18 cellular contexts compared by ENCODE assay signal in the genomic region with DNA sequence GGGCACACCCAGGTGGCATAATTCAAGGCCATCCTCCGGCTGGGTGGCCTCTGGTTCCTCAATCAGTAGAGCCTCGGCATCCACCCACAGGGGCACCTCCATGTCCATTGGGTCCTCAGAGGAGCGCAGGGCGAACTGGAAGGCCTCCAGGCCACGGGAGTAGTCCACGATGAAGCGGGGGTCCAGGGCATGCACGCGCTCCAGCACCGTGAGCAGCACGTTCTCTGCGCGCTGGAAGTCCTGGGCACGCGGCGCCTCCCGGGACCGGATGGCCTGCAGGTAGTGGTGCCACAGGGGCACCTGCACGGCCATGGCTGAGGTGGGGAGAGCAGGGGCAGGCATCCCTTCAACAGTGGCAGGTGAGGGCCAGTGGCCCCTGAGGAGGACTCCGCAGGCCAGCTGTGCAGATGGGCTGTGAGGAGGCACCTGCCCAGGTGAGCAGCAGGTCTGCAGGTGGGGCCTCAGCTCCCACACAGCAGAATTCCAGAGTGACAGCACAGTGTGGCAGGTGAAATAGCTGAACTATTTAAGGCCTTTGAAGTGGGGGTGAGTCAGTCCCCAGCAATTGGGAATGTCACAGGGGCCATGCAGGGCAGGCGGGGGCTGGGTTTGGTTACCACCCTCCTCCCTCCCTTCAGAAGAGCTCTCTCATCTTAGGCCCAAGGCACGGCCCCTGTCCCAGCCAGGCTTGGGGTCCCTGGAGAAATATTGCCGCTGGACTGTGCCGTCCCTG. TPM values are rescaled to one million over a fixed set of nuclear protein-coding genes. Genes with fewer than 3 reads are reported as not detected.
DNase-seq lines count a peak whose midpoint lies in the region; ATAC-seq, FAIRE-seq and TF ChIP-seq lines count a peak whose summit lies in the region.
"Had no signal": no experiment of that assay in that cellular context is flagged by ENCODE, and none has a peak within 500 bp of the region (broad histone marks: within the 10 kb centered on the region; RNA-seq: fewer than 3 reads in every experiment).

A gene (minus strand): TSS at position 501 of the 733 bp plus-strand sequence. CDS start 159 bp downstream, at position 342.

- no peaks in the 10 kb centered on the region for H3K9me3 ChIP-seq in A549
- no peaks in the 10 kb centered on the region for H3K9me3 ChIP-seq in endocrine pancreas (ENCODE audit: control insufficient read depth, low read length)
- H3K9me3 ChIP-seq in lung (ENCODE audit: control insufficient read depth in 2 of 2, insufficient read depth in 1 of 2, low read length in 1 of 2): no peaks in the 10 kb centered on the region
- H3K9me3 ChIP-seq: ascending aorta had no signal

- no peak for TF ChIP-seq EP300 in A549 (IDR thresholded peaks at IDR 0.05)

- peaks cover 21% of the 10 kb centered on the region for H3K4me1 ChIP-seq in A549
- no peaks in the 10 kb centered on the region for H3K4me1 ChIP-seq in endocrine pancreas (ENCODE audit: control insufficient read depth, insufficient read depth, low read length)
- H3K4me1 ChIP-seq in lung (ENCODE audit: control insufficient read depth in 2 of 2, insufficient read depth in 2 of 2, low read length in 2 of 2): peaks cover 0 to 19% of the 10 kb centered on the region in 2 donors
- H3K4me1 ChIP-seq: ascending aorta had no signal

- ATAC-seq in A549 (no peak), lung (ENCODE audit: insufficient read depth, low FRiP score) (peak; percentile 44), HG03342 (IDR thresholded peaks at IDR 0.05; ENCODE audit: unreplicated experiment) (no peak), GM19035 (IDR thresholded peaks at IDR 0.05; ENCODE audit: unreplicated experiment) (no peak)
- ATAC-seq: activated CD8-positive, alpha-beta T cell treated with anti-CD3 and anti-CD28 coated beads, Interleukin-2, amount 10 ng/mL, durations not matched to agents 7 days and 5 days; stimulated activated naive CD8-positive, alpha-beta T cell treated with anti-CD3 and anti-CD28 coated beads, Interleukin-15, Interleukin-2, amounts not matched to agents 100 U/mL and 50 U/mL, for 24 hours had no signal

- TF ChIP-seq RAD21 in A549 (conservative IDR thresholded peaks at IDR 0.05 in 1 of 2, IDR thresholded peaks at IDR 0.05 in 1 of 2): no peak

- 68% methylated on average over 13 of the region's 24 CpGs for WGBS in A549 (ENCODE audit: missing lambda C conversion rate)
- WGBS in lung, 2 donors: 83 to 88% methylated on average over 24 of the region's 24 CpGs

- DNase-seq in A549 (ENCODE audit: low read depth in 1 of 2, low spot score in 1 of 2): no peak
- peak; percentile 29 for DNase-seq in HK-2 (ENCODE audit: unreplicated experiment)
- peak; percentile 62 for DNase-seq in lung (ENCODE audit: low spot score)
- DNase-seq in activated CD4-positive, alpha-beta T cell treated with anti-CD3 and anti-CD28 coated beads for 1 hour: no peak
- no peak for DNase-seq in central memory CD4-positive, alpha-beta T cell
- DNase-seq: activated CD8-positive, alpha-beta T cell treated with anti-CD3 and anti-CD28 coated beads, Interleukin-2, amount 10 ng/mL, durations not matched to agents 7 days and 5 days; activated effector memory CD4-positive, alpha-beta T cell treated with anti-CD3 and anti-CD28 coated beads, Interleukin-2, amount 50 U/mL, for 16 hours; dermis blood vessel endothelial cell; DMS 273 treated with DMSO at 0.1 percent for 48 hours; midbrain; stimulated activated naive CD8-positive, alpha-beta T cell treated with anti-CD3 and anti-CD28 coated beads, Interleukin-15, Interleukin-2, amounts not matched to agents 100 U/mL and 50 U/mL, for 24 hours had no signal

- peak within 1 kb of the TSS in 1 of 2 experiments; percentile 33; a peak in 1 of 6 replicates for H3K27ac ChIP-seq in A549
- H3K27ac ChIP-seq in lung (ENCODE audit: low read depth in 1 of 2, low read length in 1 of 2): peak within 1 kb of the TSS in 1 of 2 donors; percentile 48
- H3K27ac ChIP-seq: ascending aorta, SK-N-MC had no signal

- H3K27me3 ChIP-seq in endocrine pancreas (ENCODE audit: control insufficient read depth, insufficient read depth, low read length) (no peaks in the 10 kb centered on the region), lung (ENCODE audit: control insufficient read depth, insufficient read depth) (no peaks in the 10 kb centered on the region)
- H3K27me3 ChIP-seq: ascending aorta had no signal

- H3K4me2 ChIP-seq in A549: 0 out of 3 replicates have a peak within 1 kb of the TSS, but pooled peaks have one; percentile 6
- H3K4me2 ChIP-seq: smooth muscle cell had no signal

- no peak for FAIRE-seq in A549 (lab: Jason Lieb, UNC)

- CTCF ChIA-PET in A549 (lab: Yijun Ruan, JAX): interaction anchor here (8.6 kb wide), 1 partner anchor 18 kb away, joined by 43 read pairs; no protein-coding TSS in a partner anchor

- H3K4me3 ChIP-seq in A549: no peak within 1 kb of the TSS
- H3K4me3 ChIP-seq in endocrine pancreas (ENCODE audit: control insufficient read depth, insufficient read depth, low read length): peak within 1 kb of the TSS; percentile 48
- peak within 1 kb of the TSS; percentile 15 for H3K4me3 ChIP-seq in lung
- H3K4me3 ChIP-seq: ascending aorta, SK-N-MC, smooth muscle cell had no signal

- no peak within 1 kb of the TSS for H3K9ac ChIP-seq in endocrine pancreas (ENCODE audit: control insufficient read depth, insufficient read depth, low read length)

- TF ChIP-seq CTCF in A549 (IDR thresholded peaks at IDR 0.05) (no peak), lung (IDR thresholded peaks at IDR 0.05; ENCODE audit: control extremely low read depth, extremely low read depth) (no peak)

- no peaks in the 10 kb centered on the region for H3K36me3 ChIP-seq in endocrine pancreas (ENCODE audit: control insufficient read depth, insufficient read depth, low read length)
- H3K36me3 ChIP-seq in lung (ENCODE audit: control insufficient read depth in 2 of 2, insufficient read depth in 2 of 2, low read length in 2 of 2): no peaks in the 10 kb centered on the region
- H3K36me3 ChIP-seq: ascending aorta had no signal

- POLR2A ChIA-PET in A549 (lab: Yijun Ruan, JAX): no interaction called here

- no peak for TF ChIP-seq POLR2A in A549 (IDR thresholded peaks at IDR 0.05; ENCODE audit: low read length)

TF ChIP-seq in A549, 52 proteins besides CTCF, POLR2A, EP300 and RAD21 (continues in another document):
- TF ChIP-seq HOXB13 (CRISPR knock-in tag; IDR thresholded peaks at IDR 0.05; ENCODE audit: low read depth) (no peak), RCOR1 (IDR thresholded peaks at IDR 0.05; ENCODE audit: low read depth, low read length) (no peak), CHD4 (IDR thresholded peaks at IDR 0.05; ENCODE audit: borderline replicate concordance) (no peak), JUNB (IDR thresholded peaks at IDR 0.05) (no peak), PHF8 (IDR thresholded peaks at IDR 0.05; ENCODE audit: borderline replicate concordance, low read depth) (no peak), FOSL2 (IDR thresholded peaks at IDR 0.05) (no peak), FOSL2 (CRISPR knock-in tag; IDR thresholded peaks at IDR 0.05) (no peak), ZNF302 (CRISPR knock-in tag; IDR thresholded peaks at IDR 0.05) (no peak)
- TF ChIP-seq, protein P1, sequence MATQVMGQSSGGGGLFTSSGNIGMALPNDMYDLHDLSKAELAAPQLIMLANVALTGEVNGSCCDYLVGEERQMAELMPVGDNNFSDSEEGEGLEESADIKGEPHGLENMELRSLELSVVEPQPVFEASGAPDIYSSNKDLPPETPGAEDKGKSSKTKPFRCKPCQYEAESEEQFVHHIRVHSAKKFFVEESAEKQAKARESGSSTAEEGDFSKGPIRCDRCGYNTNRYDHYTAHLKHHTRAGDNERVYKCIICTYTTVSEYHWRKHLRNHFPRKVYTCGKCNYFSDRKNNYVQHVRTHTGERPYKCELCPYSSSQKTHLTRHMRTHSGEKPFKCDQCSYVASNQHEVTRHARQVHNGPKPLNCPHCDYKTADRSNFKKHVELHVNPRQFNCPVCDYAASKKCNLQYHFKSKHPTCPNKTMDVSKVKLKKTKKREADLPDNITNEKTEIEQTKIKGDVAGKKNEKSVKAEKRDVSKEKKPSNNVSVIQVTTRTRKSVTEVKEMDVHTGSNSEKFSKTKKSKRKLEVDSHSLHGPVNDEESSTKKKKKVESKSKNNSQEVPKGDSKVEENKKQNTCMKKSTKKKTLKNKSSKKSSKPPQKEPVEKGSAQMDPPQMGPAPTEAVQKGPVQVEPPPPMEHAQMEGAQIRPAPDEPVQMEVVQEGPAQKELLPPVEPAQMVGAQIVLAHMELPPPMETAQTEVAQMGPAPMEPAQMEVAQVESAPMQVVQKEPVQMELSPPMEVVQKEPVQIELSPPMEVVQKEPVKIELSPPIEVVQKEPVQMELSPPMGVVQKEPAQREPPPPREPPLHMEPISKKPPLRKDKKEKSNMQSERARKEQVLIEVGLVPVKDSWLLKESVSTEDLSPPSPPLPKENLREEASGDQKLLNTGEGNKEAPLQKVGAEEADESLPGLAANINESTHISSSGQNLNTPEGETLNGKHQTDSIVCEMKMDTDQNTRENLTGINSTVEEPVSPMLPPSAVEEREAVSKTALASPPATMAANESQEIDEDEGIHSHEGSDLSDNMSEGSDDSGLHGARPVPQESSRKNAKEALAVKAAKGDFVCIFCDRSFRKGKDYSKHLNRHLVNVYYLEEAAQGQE (IDR thresholded peaks at IDR 0.05): no peak
- TF ChIP-seq, protein P2, sequence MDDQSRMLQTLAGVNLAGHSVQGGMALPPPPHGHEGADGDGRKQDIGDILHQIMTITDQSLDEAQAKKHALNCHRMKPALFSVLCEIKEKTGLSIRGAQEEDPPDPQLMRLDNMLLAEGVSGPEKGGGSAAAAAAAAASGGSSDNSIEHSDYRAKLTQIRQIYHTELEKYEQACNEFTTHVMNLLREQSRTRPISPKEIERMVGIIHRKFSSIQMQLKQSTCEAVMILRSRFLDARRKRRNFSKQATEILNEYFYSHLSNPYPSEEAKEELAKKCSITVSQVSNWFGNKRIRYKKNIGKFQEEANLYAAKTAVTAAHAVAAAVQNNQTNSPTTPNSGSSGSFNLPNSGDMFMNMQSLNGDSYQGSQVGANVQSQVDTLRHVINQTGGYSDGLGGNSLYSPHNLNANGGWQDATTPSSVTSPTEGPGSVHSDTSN (IDR thresholded peaks at IDR 0.05): no peak
- TF ChIP-seq, protein P3, sequence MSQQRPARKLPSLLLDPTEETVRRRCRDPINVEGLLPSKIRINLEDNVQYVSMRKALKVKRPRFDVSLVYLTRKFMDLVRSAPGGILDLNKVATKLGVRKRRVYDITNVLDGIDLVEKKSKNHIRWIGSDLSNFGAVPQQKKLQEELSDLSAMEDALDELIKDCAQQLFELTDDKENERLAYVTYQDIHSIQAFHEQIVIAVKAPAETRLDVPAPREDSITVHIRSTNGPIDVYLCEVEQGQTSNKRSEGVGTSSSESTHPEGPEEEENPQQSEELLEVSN (IDR thresholded peaks at IDR 0.05; ENCODE audit: borderline replicate concordance, low read depth): no peak

RNA-seq across cellular contexts. Expression of the gene that starts here (rescaled TPM):
- polyA plus RNA-seq in A549 (2011; rRNA removed) (not detected in 2 replicates), A549 (2017; fragmentation: RNase III; extraction: RNeasy Plus Mini Kit Qiagen cat#74134 plus additional on column Dnase treatment) (not detected in 3 replicates), lung (1 to 10 TPM; 4.9 to 8.7 TPM)
- polyA plus RNA-seq in A549 (2012; cell fraction: cytosol; rRNA removed): 0.03 and 0.04 TPM in 2 replicates
- polyA plus RNA-seq in A549 (2012; cell fraction: nucleus; rRNA removed): 0.05 TPM in 1 of 2 replicates, not detected in the other
- polyA minus RNA-seq in A549 (2011; rRNA and poly(A)+ RNA removed): not detected in 2 replicates
- 10 to 100 TPM in 1 of 2 donors, 1 to 10 TPM in 1; 2.9 to 21.1 TPM for total RNA-seq in lung
- total RNA-seq: activated CD8-positive, alpha-beta T cell treated with anti-CD3 and anti-CD28 coated beads, Interleukin-2, amount 10 ng/mL, durations not matched to agents 7 days and 5 days; ascending aorta; dermis blood vessel endothelial cell; omental fat pad had no signal

Comparison
In these comparisons a context has a peak if more than half of its experiments do, and no peak if none do; other contexts are left out.
1. RNA of the gene that starts here (polyA plus RNA-seq): 4.9 to 8.7 TPM in lung; 0.03 to 0.05 TPM in A549; every median in the first group is over 4 times any median in the second.
2. DNase-seq: peak in HK-2 (single experiment) and lung (single experiment); none in A549 (0 of 2), activated CD4-positive, alpha-beta T cell treated with anti-CD3 and anti-CD28 coated beads for 1 hour (single experiment) and central memory CD4-positive, alpha-beta T cell (single experiment).